ENCODE assay signal across 2 cellular contexts in the genomic region with DNA sequence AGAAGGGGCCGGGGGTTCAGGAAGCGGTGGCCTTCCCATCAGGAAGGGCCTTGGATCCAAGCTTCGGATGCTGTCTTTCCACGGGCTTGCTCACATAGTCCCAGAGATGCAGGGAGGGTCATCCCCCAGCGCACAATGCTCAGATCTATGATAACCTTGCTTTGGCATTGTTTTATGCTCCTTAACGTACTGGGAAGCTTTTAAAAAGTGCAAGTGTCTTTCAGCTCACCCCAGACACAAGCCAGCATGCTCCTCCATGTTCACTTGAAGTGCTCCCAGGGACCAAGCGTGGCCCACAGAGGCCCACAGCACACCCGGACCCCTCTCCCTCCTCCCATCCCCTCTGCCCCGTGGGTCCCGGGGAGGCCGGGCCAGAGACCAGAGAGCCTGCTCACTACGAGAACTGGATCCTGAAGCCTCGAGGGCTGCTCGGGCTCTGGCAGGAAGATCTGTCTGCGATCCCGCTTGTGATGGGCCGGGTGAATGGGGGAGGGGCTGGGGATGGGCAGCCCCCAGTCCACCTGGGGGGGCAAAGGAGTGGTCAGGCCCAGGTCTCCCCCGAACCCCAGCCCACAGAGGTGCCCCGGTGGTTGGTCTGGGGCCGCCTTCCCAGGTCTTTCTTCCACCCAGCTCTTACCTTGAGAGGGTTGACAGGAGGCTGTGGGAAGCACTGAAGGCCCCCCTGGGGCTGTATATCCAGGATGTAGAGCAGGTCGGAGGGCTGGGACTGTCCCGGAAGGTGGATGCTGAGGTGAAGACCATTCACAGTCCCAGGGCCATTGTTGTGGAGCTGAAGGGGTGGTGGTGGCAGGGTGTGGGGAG.
TF ChIP-seq lines count a peak whose summit lies in the region.

No MANE protein-coding gene starts in this region.

TF ChIP-seq in GM23338, 12 proteins besides CTCF, POLR2A, EP300 and RAD21 (continued from another document):
- TF ChIP-seq EZH2 (IDR thresholded peaks at IDR 0.05; ENCODE audit: low read depth, unreplicated experiment) (no peak), ZNF331 (CRISPR knock-in tag; IDR thresholded peaks at IDR 0.05; ENCODE audit: low read depth) (no peak), JUNB (IDR thresholded peaks at IDR 0.05; ENCODE audit: unreplicated experiment) (no peak)
TF ChIP-seq in GM23338: peak in this region for 0.

TF ChIP-seq in WTC11, 78 proteins besides CTCF, POLR2A, EP300 and RAD21 (continued from another document):
- TF ChIP-seq, protein P1, sequence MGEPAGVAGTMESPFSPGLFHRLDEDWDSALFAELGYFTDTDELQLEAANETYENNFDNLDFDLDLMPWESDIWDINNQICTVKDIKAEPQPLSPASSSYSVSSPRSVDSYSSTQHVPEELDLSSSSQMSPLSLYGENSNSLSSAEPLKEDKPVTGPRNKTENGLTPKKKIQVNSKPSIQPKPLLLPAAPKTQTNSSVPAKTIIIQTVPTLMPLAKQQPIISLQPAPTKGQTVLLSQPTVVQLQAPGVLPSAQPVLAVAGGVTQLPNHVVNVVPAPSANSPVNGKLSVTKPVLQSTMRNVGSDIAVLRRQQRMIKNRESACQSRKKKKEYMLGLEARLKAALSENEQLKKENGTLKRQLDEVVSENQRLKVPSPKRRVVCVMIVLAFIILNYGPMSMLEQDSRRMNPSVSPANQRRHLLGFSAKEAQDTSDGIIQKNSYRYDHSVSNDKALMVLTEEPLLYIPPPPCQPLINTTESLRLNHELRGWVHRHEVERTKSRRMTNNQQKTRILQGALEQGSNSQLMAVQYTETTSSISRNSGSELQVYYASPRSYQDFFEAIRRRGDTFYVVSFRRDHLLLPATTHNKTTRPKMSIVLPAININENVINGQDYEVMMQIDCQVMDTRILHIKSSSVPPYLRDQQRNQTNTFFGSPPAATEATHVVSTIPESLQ (CRISPR knock-in tag; IDR thresholded peaks at IDR 0.05), result no peak
- TF ChIP-seq ZNF219 (CRISPR knock-in tag; IDR thresholded peaks at IDR 0.05; ENCODE audit: borderline replicate concordance) (no peak), TCF7 (CRISPR knock-in tag; IDR thresholded peaks at IDR 0.05; ENCODE audit: low read depth) (no peak)
- TF ChIP-seq, protein P2, sequence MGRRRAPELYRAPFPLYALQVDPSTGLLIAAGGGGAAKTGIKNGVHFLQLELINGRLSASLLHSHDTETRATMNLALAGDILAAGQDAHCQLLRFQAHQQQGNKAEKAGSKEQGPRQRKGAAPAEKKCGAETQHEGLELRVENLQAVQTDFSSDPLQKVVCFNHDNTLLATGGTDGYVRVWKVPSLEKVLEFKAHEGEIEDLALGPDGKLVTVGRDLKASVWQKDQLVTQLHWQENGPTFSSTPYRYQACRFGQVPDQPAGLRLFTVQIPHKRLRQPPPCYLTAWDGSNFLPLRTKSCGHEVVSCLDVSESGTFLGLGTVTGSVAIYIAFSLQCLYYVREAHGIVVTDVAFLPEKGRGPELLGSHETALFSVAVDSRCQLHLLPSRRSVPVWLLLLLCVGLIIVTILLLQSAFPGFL (CRISPR knock-in tag; IDR thresholded peaks at IDR 0.05; ENCODE audit: borderline replicate concordance), result no peak
TF ChIP-seq in WTC11: peak in this region for 3.
